ENCODE assay signal across 1 cellular context in the genomic region with DNA sequence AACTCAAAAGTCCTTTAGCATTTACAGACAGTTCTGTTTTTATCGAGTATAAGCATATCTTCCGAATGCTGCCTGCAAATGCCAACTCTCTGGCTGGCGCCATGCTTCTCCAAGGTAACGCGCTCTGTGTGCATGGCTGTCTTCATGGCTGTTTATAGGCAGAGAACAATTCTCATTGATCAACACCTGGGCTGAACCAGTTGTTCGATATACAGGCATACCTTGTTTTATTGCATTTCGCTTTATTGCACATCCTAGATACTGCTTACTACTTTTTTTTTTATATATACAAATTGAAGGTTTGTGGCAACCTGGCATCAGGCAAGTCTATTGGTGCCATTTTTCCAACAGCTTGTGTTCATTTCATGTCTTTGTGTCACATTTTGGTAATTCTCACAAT.
TF ChIP-seq lines count a peak whose summit lies in the region.

No MANE protein-coding gene starts in this region.

TF ChIP-seq in HepG2, 621 proteins besides CTCF, POLR2A, EP300 and RAD21 (continued from another document):
- TF ChIP-seq, protein P1, sequence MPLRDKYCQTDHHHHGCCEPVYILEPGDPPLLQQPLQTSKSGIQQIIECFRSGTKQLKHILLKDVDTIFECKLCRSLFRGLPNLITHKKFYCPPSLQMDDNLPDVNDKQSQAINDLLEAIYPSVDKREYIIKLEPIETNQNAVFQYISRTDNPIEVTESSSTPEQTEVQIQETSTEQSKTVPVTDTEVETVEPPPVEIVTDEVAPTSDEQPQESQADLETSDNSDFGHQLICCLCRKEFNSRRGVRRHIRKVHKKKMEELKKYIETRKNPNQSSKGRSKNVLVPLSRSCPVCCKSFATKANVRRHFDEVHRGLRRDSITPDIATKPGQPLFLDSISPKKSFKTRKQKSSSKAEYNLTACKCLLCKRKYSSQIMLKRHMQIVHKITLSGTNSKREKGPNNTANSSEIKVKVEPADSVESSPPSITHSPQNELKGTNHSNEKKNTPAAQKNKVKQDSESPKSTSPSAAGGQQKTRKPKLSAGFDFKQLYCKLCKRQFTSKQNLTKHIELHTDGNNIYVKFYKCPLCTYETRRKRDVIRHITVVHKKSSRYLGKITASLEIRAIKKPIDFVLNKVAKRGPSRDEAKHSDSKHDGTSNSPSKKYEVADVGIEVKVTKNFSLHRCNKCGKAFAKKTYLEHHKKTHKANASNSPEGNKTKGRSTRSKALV (CRISPR knock-in tag; IDR thresholded peaks at IDR 0.05), result no peak
